8 cellular contexts compared by ENCODE assay signal in genomic region chr21:25934771-25935224, GRCh38.
DNase-seq lines count a peak whose midpoint lies in the region; ATAC-seq and TF ChIP-seq lines count a peak whose summit lies in the region.

No MANE protein-coding gene starts in this region.

- H3K27ac Mint-ChIP-seq in activated naive CD4-positive, alpha-beta T cell treated with anti-CD3 and anti-CD28 coated beads, Interleukin-2, amount 10 ng/mL, durations not matched to agents 7 days and 5 days: peak overlapping the region; percentile 75
- peak overlapping the region; percentile 67 for H3K27ac Mint-ChIP-seq in activated CD4-positive, alpha-beta memory T cell treated with anti-CD3 and anti-CD28 coated beads, Interleukin-2, amount 10 ng/mL, durations not matched to agents 7 days and 5 days

- intact Hi-C loops in left cardiac atrium (cut with DNase I): no loop called here
- intact Hi-C loops in stomach (cut with DNase I; ENCODE audit: low total_unique reads): no loop called here

- peak overlapping the region; percentile 48 to 85 (median 74) for H3K27ac ChIP-seq in stomach

- no peak overlapping the region for H3K4me3 Mint-ChIP-seq in activated naive CD4-positive, alpha-beta T cell treated with anti-CD3 and anti-CD28 coated beads, Interleukin-2, amount 10 ng/mL, durations not matched to agents 7 days and 5 days
- H3K4me3 Mint-ChIP-seq in activated CD4-positive, alpha-beta memory T cell treated with anti-CD3 and anti-CD28 coated beads, Interleukin-2, amount 10 ng/mL, durations not matched to agents 7 days and 5 days: no peak overlapping the region

- DNase-seq in activated naive CD4-positive, alpha-beta T cell treated with anti-CD3 and anti-CD28 coated beads, Interleukin-2, amount 10 ng/mL, durations not matched to agents 7 days and 5 days: peak; percentile 25
- no peak for DNase-seq in activated naive CD4-positive, alpha-beta T cell treated with anti-CD3 and anti-CD28 coated beads, Interleukin-2, amount 50 U/mL, for 16 hours
- peak; percentile 45 for DNase-seq in activated CD4-positive, alpha-beta memory T cell treated with anti-CD3 and anti-CD28 coated beads, Interleukin-2, amount 10 ng/mL, durations not matched to agents 7 days and 5 days
- DNase-seq in left cardiac atrium (peak; percentile 81), stomach (peak; percentile 75), OCI-M2 (lab: John Stamatoyannopoulos, UW; ENCODE audit: unreplicated experiment) (no peak)

- H3K36me3 Mint-ChIP-seq in activated naive CD4-positive, alpha-beta T cell treated with anti-CD3 and anti-CD28 coated beads, Interleukin-2, amount 10 ng/mL, durations not matched to agents 7 days and 5 days: no peaks in the 10 kb centered on the region
- H3K36me3 Mint-ChIP-seq in activated CD4-positive, alpha-beta memory T cell treated with anti-CD3 and anti-CD28 coated beads, Interleukin-2, amount 10 ng/mL, durations not matched to agents 7 days and 5 days (ENCODE audit: low read depth): no peaks in the 10 kb centered on the region

- no peak for TF ChIP-seq CTCF in stomach (IDR thresholded peaks at IDR 0.05)

- no peak for TF ChIP-seq POLR2A in stomach (IDR thresholded peaks at IDR 0.05)

- peaks cover 9% of the 10 kb centered on the region for H3K4me1 Mint-ChIP-seq in activated naive CD4-positive, alpha-beta T cell treated with anti-CD3 and anti-CD28 coated beads, Interleukin-2, amount 10 ng/mL, durations not matched to agents 7 days and 5 days
- peaks cover 14% of the 10 kb centered on the region for H3K4me1 Mint-ChIP-seq in activated CD4-positive, alpha-beta memory T cell treated with anti-CD3 and anti-CD28 coated beads, Interleukin-2, amount 10 ng/mL, durations not matched to agents 7 days and 5 days

- no peaks in the 10 kb centered on the region for H3K36me3 ChIP-seq in stomach

- H3K9me3 ChIP-seq in stomach: no peaks in the 10 kb centered on the region

- no peak overlapping the region for H3K4me3 ChIP-seq in stomach

- 20 to 45% (median 32%) methylated on average over 4 of the region's 4 CpGs for WGBS in stomach, 5 donors

- TF ChIP-seq EP300 in stomach (IDR thresholded peaks at IDR 0.05): no peak

- no peaks in the 10 kb centered on the region for H3K27me3 Mint-ChIP-seq in activated naive CD4-positive, alpha-beta T cell treated with anti-CD3 and anti-CD28 coated beads, Interleukin-2, amount 10 ng/mL, durations not matched to agents 7 days and 5 days
- H3K27me3 Mint-ChIP-seq in activated CD4-positive, alpha-beta memory T cell treated with anti-CD3 and anti-CD28 coated beads, Interleukin-2, amount 10 ng/mL, durations not matched to agents 7 days and 5 days: no peaks in the 10 kb centered on the region

- H3K27me3 ChIP-seq in stomach: no peaks in the 10 kb centered on the region

- CTCF ChIA-PET in activated naive CD4-positive, alpha-beta T cell treated with anti-CD3 and anti-CD28 coated beads, Interleukin-2, amount 10 ng/mL, durations not matched to agents 7 days and 5 days (lab: Charles Lee): interaction anchor here (1.2 kb wide), 1 partner anchor 33 kb away, joined by 3 read pairs; no protein-coding TSS in a partner anchor
- CTCF ChIA-PET in activated CD4-positive, alpha-beta memory T cell treated with anti-CD3 and anti-CD28 coated beads, Interleukin-2, amount 10 ng/mL, durations not matched to agents 7 days and 5 days (lab: Charles Lee): no interaction called here

- peaks cover 33 to 74% (median 42%) of the 10 kb centered on the region in 4 donors for H3K4me1 ChIP-seq in stomach

- H3K9me3 Mint-ChIP-seq in activated naive CD4-positive, alpha-beta T cell treated with anti-CD3 and anti-CD28 coated beads, Interleukin-2, amount 10 ng/mL, durations not matched to agents 7 days and 5 days: no peaks in the 10 kb centered on the region
- no peaks in the 10 kb centered on the region for H3K9me3 Mint-ChIP-seq in activated CD4-positive, alpha-beta memory T cell treated with anti-CD3 and anti-CD28 coated beads, Interleukin-2, amount 10 ng/mL, durations not matched to agents 7 days and 5 days

- ATAC-seq in left cardiac atrium (peak; percentile 89 to 94), GM18907 (IDR thresholded peaks at IDR 0.05; ENCODE audit: unreplicated experiment) (no peak), GM18858 (IDR thresholded peaks at IDR 0.05; ENCODE audit: unreplicated experiment) (no peak)

- POLR2A ChIA-PET in activated CD4-positive, alpha-beta memory T cell treated with anti-CD3 and anti-CD28 coated beads, Interleukin-2, amount 10 ng/mL, durations not matched to agents 7 days and 5 days (lab: Charles Lee): interaction anchor here (0.8 kb wide), 1 partner anchor 172 kb away, joined by 4 read pairs; no protein-coding TSS in a partner anchor

Comparison
In these comparisons a context has a peak if more than half of its experiments do, and no peak if none do; other contexts are left out.
1. DNase-seq: peak in activated naive CD4-positive, alpha-beta T cell treated with anti-CD3 and anti-CD28 coated beads, Interleukin-2, amount 10 ng/mL, durations not matched to agents 7 days and 5 days (single experiment), activated CD4-positive, alpha-beta memory T cell treated with anti-CD3 and anti-CD28 coated beads, Interleukin-2, amount 10 ng/mL, durations not matched to agents 7 days and 5 days (single experiment), left cardiac atrium (single experiment) and stomach (single experiment); none in activated naive CD4-positive, alpha-beta T cell treated with anti-CD3 and anti-CD28 coated beads, Interleukin-2, amount 50 U/mL, for 16 hours (single experiment) and OCI-M2 (single experiment).
2. ATAC-seq: peak in left cardiac atrium (2 of 2); none in GM18907 (single experiment) and GM18858 (single experiment).